Comparison of ENCODE assay signal across 1 cellular context in genomic region chr7:5553298-5553877, GRCh38.
TF ChIP-seq lines count a peak whose summit lies in the region.

No MANE protein-coding gene starts in this region.

TF ChIP-seq in HepG2, 621 proteins besides CTCF, POLR2A, EP300 and RAD21:
- TF ChIP-seq TEAD3 (CRISPR knock-in tag; optimal IDR thresholded peaks at IDR 0.05; ENCODE audit: borderline replicate concordance) (peak; percentile 55), ZNF639 (CRISPR knock-in tag; conservative IDR thresholded peaks at IDR 0.05) (no peak), UBTF (CRISPR knock-in tag; IDR thresholded peaks at IDR 0.05) (0 out of 2 replicates have a peak, but pooled peaks have one; percentile 19), MEF2D (CRISPR knock-in tag; IDR thresholded peaks at IDR 0.05) (peak; percentile 32; the same call in 1 of the 2 replicates), ZNF280B (CRISPR knock-in tag; IDR thresholded peaks at IDR 0.05; ENCODE audit: borderline replicate concordance) (0 out of 2 replicates have a peak, but pooled peaks have one; percentile 1), SALL1 (CRISPR knock-in tag; IDR thresholded peaks at IDR 0.05) (0 out of 2 replicates have a peak, but pooled peaks have one; percentile 29), RXRB (CRISPR knock-in tag; IDR thresholded peaks at IDR 0.05; ENCODE audit: borderline replicate concordance) (no peak), ZNF121 (CRISPR knock-in tag; IDR thresholded peaks at IDR 0.05) (peak; percentile 61; the same call in 1 of the 2 replicates), ZNF552 (CRISPR knock-in tag; IDR thresholded peaks at IDR 0.05; ENCODE audit: borderline replicate concordance) (peak; percentile 22; the same call in 1 of the 2 replicates), ZNF770 (CRISPR knock-in tag; IDR thresholded peaks at IDR 0.05) (peak; percentile 90), ZNF776 (CRISPR knock-in tag; IDR thresholded peaks at IDR 0.05) (no peak), ZNF501 (CRISPR knock-in tag; IDR thresholded peaks at IDR 0.05) (peak; percentile 55; the same call in 1 of the 2 replicates), AGO1 (IDR thresholded peaks at IDR 0.05; ENCODE audit: low read depth, low read length, poor library complexity, severe bottlenecking) (peak; percentile 34), MAX (IDR thresholded peaks at IDR 0.05) (no peak), ZNF616 (CRISPR knock-in tag; IDR thresholded peaks at IDR 0.05; ENCODE audit: low read depth) (no peak), PATZ1 (CRISPR knock-in tag; IDR thresholded peaks at IDR 0.05) (peak; percentile 64; the same call in 1 of the 2 replicates), NCOR1 (IDR thresholded peaks at IDR 0.05; ENCODE audit: borderline replicate concordance, low read length) (0 out of 2 replicates have a peak, but pooled peaks have one; percentile 34), ZNF564 (CRISPR knock-in tag; IDR thresholded peaks at IDR 0.05) (0 out of 2 replicates have a peak, but pooled peaks have one; percentile 11), TBX2 (CRISPR knock-in tag; IDR thresholded peaks at IDR 0.05; ENCODE audit: borderline replicate concordance) (peak; percentile 44), ZNF543 (CRISPR knock-in tag; IDR thresholded peaks at IDR 0.05) (0 out of 2 replicates have a peak, but pooled peaks have one; percentile 7), ZNF687 (CRISPR knock-in tag; IDR thresholded peaks at IDR 0.05) (peak; percentile 54; the same call in 1 of the 2 replicates)
